17 cellular contexts compared by ENCODE assay signal in genomic region chr10:86110156-86110786, GRCh38.
DNase-seq lines count a peak whose midpoint lies in the region; ATAC-seq and TF ChIP-seq lines count a peak whose summit lies in the region.
"Had no signal": no experiment of that assay in that cellular context is flagged by ENCODE, and none has a peak within 500 bp of the region (broad histone marks: within the 10 kb centered on the region; RNA-seq: fewer than 3 reads in every experiment).

No MANE protein-coding gene starts in this region.

- no peak for TF ChIP-seq POLR2A in heart left ventricle (IDR thresholded peaks at IDR 0.05)

- H3K9me3 ChIP-seq in heart left ventricle, result peaks cover 0 to 3% (median 0%) of the 10 kb centered on the region in 12 donors
- H3K9me3 ChIP-seq: lower lobe of right lung, uterus had no signal

- intact Hi-C loops in cardiac septum (cut with DNase I) (no loop called here), heart left ventricle (cut with DNase I) (no loop called here)

- peaks cover 3% of the 10 kb centered on the region for H3K4me1 Mint-ChIP-seq in endothelial cell (ENCODE audit: unreplicated experiment)
- H3K4me1 Mint-ChIP-seq: activated CD4-positive, alpha-beta T cell treated with anti-CD3 and anti-CD28 coated beads, Interleukin-2, amount 10 ng/mL, durations not matched to agents 7 days and 5 days; central memory CD8-positive, alpha-beta T cell; naive thymus-derived CD8-positive, alpha-beta T cell; stimulated activated naive CD8-positive, alpha-beta T cell treated with anti-CD3 and anti-CD28 coated beads, Interleukin-15, amount 100 ng/mL, for 72 hours had no signal

- peak in 1 of 12 donors; percentile 5 for TF ChIP-seq CTCF in heart left ventricle (IDR thresholded peaks at IDR 0.05)
- TF ChIP-seq CTCF in endothelial cell (IDR thresholded peaks at IDR 0.05; ENCODE audit: unreplicated experiment), result peak; percentile 40

- H3K27me3 ChIP-seq in heart left ventricle, result peaks cover 0 to 8% (median 0%) of the 10 kb centered on the region in 9 donors
- H3K27me3 ChIP-seq: uterus had no signal

- 81 to 86% (median 84%) methylated on average over 6 of the region's 6 CpGs for WGBS in heart left ventricle, 4 donors

- H3K27ac ChIP-seq in heart left ventricle, result no peak overlapping the region
- H3K27ac ChIP-seq: lower lobe of right lung, uterus had no signal

- H3K36me3 Mint-ChIP-seq in endothelial cell (ENCODE audit: low read depth, unreplicated experiment), result no peaks in the 10 kb centered on the region
- H3K36me3 Mint-ChIP-seq: naive thymus-derived CD8-positive, alpha-beta T cell had no signal

- POLR2A ChIA-PET in HEK293T (lab: Yijun Ruan, JAX), result no interaction called here

- CTCF ChIA-PET in HEK293T (lab: Yijun Ruan, JAX), result no interaction called here

- H3K27me3 Mint-ChIP-seq in endothelial cell (ENCODE audit: unreplicated experiment), result peaks cover 1% of the 10 kb centered on the region
- H3K27me3 Mint-ChIP-seq: activated CD4-positive, alpha-beta T cell treated with anti-CD3 and anti-CD28 coated beads, Interleukin-2, amount 10 ng/mL, durations not matched to agents 7 days and 5 days; central memory CD8-positive, alpha-beta T cell had no signal

- H3K36me3 ChIP-seq in heart left ventricle, result no peaks in the 10 kb centered on the region
- H3K36me3 ChIP-seq: lower lobe of right lung, uterus had no signal

- no peak overlapping the region for H3K4me3 Mint-ChIP-seq in endothelial cell (ENCODE audit: unreplicated experiment)
- H3K4me3 Mint-ChIP-seq: activated CD4-positive, alpha-beta T cell treated with anti-CD3 and anti-CD28 coated beads, Interleukin-2, amount 10 ng/mL, durations not matched to agents 7 days and 5 days; central memory CD8-positive, alpha-beta T cell; naive thymus-derived CD8-positive, alpha-beta T cell; stimulated activated naive CD8-positive, alpha-beta T cell treated with anti-CD3 and anti-CD28 coated beads, Interleukin-15, amount 100 ng/mL, for 72 hours had no signal

- ATAC-seq in heart left ventricle (no peak), HG02981 (IDR thresholded peaks at IDR 0.05; ENCODE audit: unreplicated experiment) (no peak)
- ATAC-seq: lower lobe of right lung; naive thymus-derived CD8-positive, alpha-beta T cell; stimulated activated naive CD8-positive, alpha-beta T cell treated with anti-CD3 and anti-CD28 coated beads, Interleukin-15, amount 100 ng/mL, for 72 hours had no signal

- H3K27ac Mint-ChIP-seq in endothelial cell (ENCODE audit: unreplicated experiment), result no peak overlapping the region
- H3K27ac Mint-ChIP-seq: activated CD4-positive, alpha-beta T cell treated with anti-CD3 and anti-CD28 coated beads, Interleukin-2, amount 10 ng/mL, durations not matched to agents 7 days and 5 days; naive thymus-derived CD8-positive, alpha-beta T cell; stimulated activated naive CD8-positive, alpha-beta T cell treated with anti-CD3 and anti-CD28 coated beads, Interleukin-15, amount 100 ng/mL, for 72 hours had no signal

- H3K4me1 ChIP-seq in heart left ventricle, result no peaks in the 10 kb centered on the region
- H3K4me1 ChIP-seq: lower lobe of right lung, uterus had no signal

- peak; percentile 53 for DNase-seq in cardiac septum (ENCODE audit: low spot score)
- no peak for DNase-seq in heart left ventricle
- DNase-seq in HEK293T (ENCODE audit: extremely low spot score), result peak; percentile 42
- DNase-seq in endothelial cell (ENCODE audit: low spot score), result peak; percentile 37
- DNase-seq in SKM-1 treated with dmso at 0.1 percent for 144 hours (lab: John Stamatoyannopoulos, UW; ENCODE audit: unreplicated experiment), result no peak
- DNase-seq in activated CD4-positive, alpha-beta T cell treated with anti-CD3 and anti-CD28 coated beads, Interleukin-2, amount 50 U/mL, for 1 hour, result no peak
- no peak for DNase-seq in RKO (ENCODE audit: low spot score)
- DNase-seq: activated CD4-positive, alpha-beta T cell treated with anti-CD3 and anti-CD28 coated beads, Interleukin-2, amount 10 ng/mL, durations not matched to agents 7 days and 5 days; HCEC 1CT; lower lobe of right lung; naive thymus-derived CD8-positive, alpha-beta T cell; NCI-H1105; SHP77 treated with DMSO at 0.1 percent for 48 hours; stimulated activated naive CD8-positive, alpha-beta T cell treated with anti-CD3 and anti-CD28 coated beads, Interleukin-15, amount 100 ng/mL, for 72 hours; uterus had no signal

- no peaks in the 10 kb centered on the region for H3K9me3 Mint-ChIP-seq in endothelial cell (ENCODE audit: unreplicated experiment)
- H3K9me3 Mint-ChIP-seq: activated CD4-positive, alpha-beta T cell treated with anti-CD3 and anti-CD28 coated beads, Interleukin-2, amount 10 ng/mL, durations not matched to agents 7 days and 5 days; central memory CD8-positive, alpha-beta T cell; naive thymus-derived CD8-positive, alpha-beta T cell; stimulated activated naive CD8-positive, alpha-beta T cell treated with anti-CD3 and anti-CD28 coated beads, Interleukin-15, amount 100 ng/mL, for 72 hours had no signal

- H3K4me3 ChIP-seq in heart left ventricle, result no peak overlapping the region
- H3K4me3 ChIP-seq: lower lobe of right lung, uterus had no signal

TF ChIP-seq in HEK293T, 16 proteins besides CTCF, POLR2A, EP300 and RAD21:
- TF ChIP-seq FOXM1 (IDR thresholded peaks at IDR 0.05; ENCODE audit: borderline replicate concordance) (no peak), L3MBTL2 (conservative IDR thresholded peaks at IDR 0.05) (no peak), TARDBP (IDR thresholded peaks at IDR 0.05) (no peak), ELF4 (IDR thresholded peaks at IDR 0.05) (no peak), BHLHE40 (IDR thresholded peaks at IDR 0.05; ENCODE audit: borderline replicate concordance) (no peak), HDGF (IDR thresholded peaks at IDR 0.05; ENCODE audit: borderline replicate concordance) (no peak), FOXA1 (IDR thresholded peaks at IDR 0.05) (no peak), SUZ12 (IDR thresholded peaks at IDR 0.05) (no peak), PKNOX1 (IDR thresholded peaks at IDR 0.05) (no peak), ZNF384 (IDR thresholded peaks at IDR 0.05) (no peak), NFRKB (IDR thresholded peaks at IDR 0.05) (no peak), LEF1 (IDR thresholded peaks at IDR 0.05; ENCODE audit: borderline replicate concordance) (no peak), SP1 (IDR thresholded peaks at IDR 0.05) (no peak), FOXK2 (IDR thresholded peaks at IDR 0.05) (no peak), CTBP1 (IDR thresholded peaks at IDR 0.05; ENCODE audit: borderline replicate concordance) (no peak), ARNT (IDR thresholded peaks at IDR 0.05) (no peak)
TF ChIP-seq in HEK293T: peak in this region for 0.

Comparison
In these comparisons a context has a peak if more than half of its experiments do, and no peak if none do; other contexts are left out.
1. DNase-seq: peak in cardiac septum (single experiment), HEK293T (single experiment) and endothelial cell (single experiment); none in heart left ventricle (0 of 5), SKM-1 treated with dmso at 0.1 percent for 144 hours (single experiment), activated CD4-positive, alpha-beta T cell treated with anti-CD3 and anti-CD28 coated beads, Interleukin-2, amount 50 U/mL, for 1 hour (single experiment) and RKO (single experiment).